Comparison of ENCODE assay signal across 8 cellular contexts in the genomic region with DNA sequence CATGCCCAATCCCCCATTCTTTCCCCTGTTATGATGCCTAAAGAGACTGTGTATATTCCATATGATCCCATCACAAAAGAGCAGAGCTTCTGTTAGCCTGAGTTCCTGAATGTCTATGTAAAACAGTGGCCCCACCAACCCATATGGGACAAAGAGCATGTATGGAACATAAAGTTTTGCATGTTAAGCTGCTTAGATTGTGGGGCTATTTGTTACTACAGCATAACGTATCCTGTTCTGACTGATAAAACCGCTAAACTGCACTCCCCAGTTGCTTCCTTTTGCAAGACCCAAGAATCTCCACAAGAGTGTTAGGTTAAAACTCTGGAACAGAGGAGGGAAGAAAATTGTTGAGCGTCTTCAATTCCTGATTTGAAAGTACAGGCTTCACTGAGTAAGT.
"Had no signal": no experiment of that assay in that cellular context is flagged by ENCODE, and none has a peak within 500 bp of the region (broad histone marks: within the 10 kb centered on the region; RNA-seq: fewer than 3 reads in every experiment).

No MANE protein-coding gene starts in this region.

- ATAC-seq: GM12878 had no signal

- DNase-seq: GDM1, GF-D8 had no signal

- FAIRE-seq: G401.6, GM12878, GM12891, GM12892, GM18507, GM19239 had no signal

- H3K4me3 ChIP-seq: GM12878 had no signal
